In the genomic region with DNA sequence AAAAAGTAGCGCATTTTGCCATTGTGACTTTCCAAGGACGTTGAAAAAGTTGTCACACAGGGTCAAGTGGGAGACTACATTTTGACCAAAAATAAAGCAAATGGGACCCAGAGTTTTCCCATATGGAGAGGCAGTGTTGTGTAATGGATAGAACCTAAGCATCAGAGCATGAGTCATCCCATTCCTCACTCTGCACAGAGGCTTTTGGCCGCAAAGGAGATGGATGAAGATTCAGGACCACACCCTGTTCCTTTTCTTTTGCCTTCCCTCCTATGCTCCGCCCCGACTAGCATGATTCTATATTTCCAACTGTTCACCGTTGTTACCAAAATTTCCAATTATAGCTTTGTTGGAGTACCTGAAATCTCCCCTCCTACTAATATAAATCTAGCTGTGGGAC, we compare ENCODE assay signal across 21 cellular contexts.
DNase-seq lines count a peak whose midpoint lies in the region; ATAC-seq and TF ChIP-seq lines count a peak whose summit lies in the region.
"Had no signal": no experiment of that assay in that cellular context is flagged by ENCODE, and none has a peak within 500 bp of the region (broad histone marks: within the 10 kb centered on the region; RNA-seq: fewer than 3 reads in every experiment).

No MANE protein-coding gene starts in this region.

- H4K20me1 ChIP-seq in OCI-LY7 (ENCODE audit: insufficient read depth, low read length) = no peaks in the 10 kb centered on the region

- no peaks in the 10 kb centered on the region for H3K9me2 ChIP-seq in OCI-LY7 (ENCODE audit: insufficient read depth, low read length)

- in situ Hi-C loops in GM13977 (cut with MboI; ENCODE audit: low pct_unique_long_range_greater_than_20kb, low sequenced_read_pairs, unreplicated experiment) = no loop called here

- CTCF ChIA-PET in GM10248 (lab: Yijun Ruan, JAX) (interaction anchor here (1.5 kb wide), 1 partner anchor 16 kb away, joined by 3 read pairs; no protein-coding TSS in a partner anchor), OCI-LY7 (lab: Charles Lee; ENCODE audit: unreplicated experiment) (no interaction called here)

- intact Hi-C loops in OCI-LY7 (cut with micrococcal nuclease; ENCODE audit: unreplicated experiment) = no loop called here

- DNase-seq in A172 (ENCODE audit: low spot score) (peak; percentile 61), HS-5 (ENCODE audit: low read depth) (peak; percentile 29), RWPE2 (ENCODE audit: low spot score) (no peak), epithelial cell of esophagus (ENCODE audit: low read depth) (peak; percentile 69), GM10248 (ENCODE audit: extremely low spot score) (no peak), OCI-LY7 (ENCODE audit: low spot score) (no peak), GM13977 (ENCODE audit: low spot score) (no peak)
- DNase-seq: 8988T; Calu3; CD8-positive, alpha-beta memory T cell; GDM1; HFFc6; Kasumi-1; MM.1S; NCI-H1048; NCI-H1417 treated with DMSO at 0.1 percent for 48 hours; NCI-H187; Right ventricle myocardium superior had no signal

- no peak overlapping the region for H3K4me2 ChIP-seq in OCI-LY7 (ENCODE audit: low read length)

- no peak overlapping the region for H2AFZ ChIP-seq in OCI-LY7 (ENCODE audit: low read length)

- H3K36me3 ChIP-seq in RWPE2 (ENCODE audit: low read depth) = no peaks in the 10 kb centered on the region
- H3K36me3 ChIP-seq in OCI-LY7 (ENCODE audit: insufficient read depth, low read length) = no peaks in the 10 kb centered on the region

- H3K79me2 ChIP-seq in OCI-LY7 (ENCODE audit: insufficient read depth, low read depth, low read length) = no peaks in the 10 kb centered on the region

- POLR2A ChIA-PET in GM10248 (lab: Yijun Ruan, JAX) (no interaction called here), OCI-LY7 (lab: Charles Lee) (no interaction called here)

- ATAC-seq in RWPE2 (ENCODE audit: low read depth) (peak; percentile 67), HG03520 (IDR thresholded peaks at IDR 0.05; ENCODE audit: unreplicated experiment) (no peak)
- ATAC-seq: Panc1 had no signal

- no TSS peak for BruUV-seq in OCI-LY7 (replicated peaks; lab: Mats Ljungman, UMichigan)

- TF ChIP-seq CTCF in RWPE2 (IDR thresholded peaks at IDR 0.05; ENCODE audit: poor library complexity, severe bottlenecking) (no peak), epithelial cell of esophagus (IDR thresholded peaks at IDR 0.05; ENCODE audit: insufficient read depth, low read depth, low read length, missing control alignments) (no peak), GM10248 (IDR thresholded peaks at IDR 0.05; ENCODE audit: control extremely low read depth, extremely low read depth, low read depth, missing control alignments) (no peak), OCI-LY7 (conservative IDR thresholded peaks at IDR 0.05; ENCODE audit: low read length) (no peak), GM13977 (IDR thresholded peaks at IDR 0.05; ENCODE audit: extremely low read depth, insufficient read depth, missing control alignments) (no peak)

- no peaks in the 10 kb centered on the region for H3K27me3 ChIP-seq in RWPE2 (ENCODE audit: insufficient read depth, poor library complexity, severe bottlenecking)

- H3K27ac ChIP-seq in RWPE2 (ENCODE audit: poor library complexity, severe bottlenecking) = no peak overlapping the region
- H3K27ac ChIP-seq in OCI-LY7 (ENCODE audit: low read depth, low read length, poor library complexity, severe bottlenecking) = no peak overlapping the region
- H3K27ac ChIP-seq: C4-2B had no signal

- H3K4me1 ChIP-seq in RWPE2 (ENCODE audit: insufficient read depth, poor library complexity, severe bottlenecking) = no peaks in the 10 kb centered on the region
- no peaks in the 10 kb centered on the region for H3K4me1 ChIP-seq in OCI-LY7 (ENCODE audit: insufficient read depth, low read length, poor library complexity, severe bottlenecking)

- no peaks in the 10 kb centered on the region for H3K9me3 ChIP-seq in RWPE2 (ENCODE audit: severe bottlenecking)
- H3K9me3 ChIP-seq in OCI-LY7 (ENCODE audit: low read length) = no peaks in the 10 kb centered on the region

- H3K4me3 ChIP-seq in RWPE2 (ENCODE audit: severe bottlenecking) (no peak overlapping the region), epithelial cell of esophagus (ENCODE audit: low read length) (no peak overlapping the region), OCI-LY7 (ENCODE audit: low read depth, low read length, poor library complexity, severe bottlenecking) (no peak overlapping the region)

Comparison
In these comparisons a context has a peak if more than half of its experiments do, and no peak if none do; other contexts are left out.
1. DNase-seq: peak in A172 (single experiment), HS-5 (single experiment) and epithelial cell of esophagus (single experiment); none in RWPE2 (single experiment), GM10248 (single experiment), OCI-LY7 (single experiment) and GM13977 (single experiment).